21 cellular contexts compared by ENCODE assay signal in genomic region chr12:124503305-124503704, GRCh38.
A peak's percentile ranks its signal among the peaks of the same experiment; 100 is the strongest.
DNase-seq lines count a peak whose midpoint lies in the region; ATAC-seq, FAIRE-seq and TF ChIP-seq lines count a peak whose summit lies in the region.
"Had no signal": no experiment of that assay in that cellular context is flagged by ENCODE, and none has a peak within 500 bp of the region (broad histone marks: within the 10 kb centered on the region; RNA-seq: fewer than 3 reads in every experiment).

No MANE protein-coding gene starts in this region.

- peaks cover 91% of the 10 kb centered on the region for H3K4me1 Mint-ChIP-seq in GM23338
- H3K4me1 Mint-ChIP-seq in T-helper 17 cell, result peaks cover 41% of the 10 kb centered on the region

- H3F3A ChIP-seq in GM23338 (replicated peaks; ENCODE audit: low read depth), result peaks cover 8% of the 10 kb centered on the region; the same call in 1 of the 2 replicates

- H4K20me1 ChIP-seq in GM23338 (replicated peaks; ENCODE audit: insufficient read depth) (peaks cover 13% of the 10 kb centered on the region; the same call in 1 of the 2 replicates), K562 (replicated peaks; ENCODE audit: control insufficient read depth, insufficient read depth, low read length) (peaks cover 60% of the 10 kb centered on the region)

- H3K36me3 Mint-ChIP-seq in GM23338 (ENCODE audit: low read depth) (peaks cover 13% of the 10 kb centered on the region; the same call in 2 of the 3 replicates), T-helper 17 cell (ENCODE audit: low read depth) (peaks cover 6% of the 10 kb centered on the region)

- H2AFZ ChIP-seq in GM23338 (no peak overlapping the region), K562 (ENCODE audit: low read depth, low read length) (no peak overlapping the region)

- in situ Hi-C loops in K562 (cut with MboI), result no loop called here

- CTCF ChIA-PET in K562 (lab: Yijun Ruan, JAX; ENCODE audit: low intra/inter-chr PET ratio), result no interaction called here

- H3K4me2 ChIP-seq in GM23338 (no peak overlapping the region), K562 (ENCODE audit: insufficient read depth, low read length) (no peak overlapping the region)
- H3K4me2 ChIP-seq: BLaER1, SK-N-SH had no signal

- peaks cover 98% of the 10 kb centered on the region for H3K79me2 ChIP-seq in GM23338 (replicated peaks; ENCODE audit: insufficient read depth)
- H3K79me2 ChIP-seq in K562 (ENCODE audit: control insufficient read depth, insufficient read depth, low read length), result peaks cover 66% of the 10 kb centered on the region

- 94% methylated on average over 9 of the region's 9 CpGs for WGBS in K562 (ENCODE audit: insufficient coverage, low coverage, missing lambda C conversion rate)
- WGBS in gastroesophageal sphincter (ENCODE audit: low coverage in 1 of 2), 2 donors, result 74 to 75% methylated on average over 4 to 9 of the region's 9 CpGs
- 88 to 98% methylated on average over 9 of the region's 9 CpGs for WGBS in sigmoid colon, 2 donors

- no peaks in the 10 kb centered on the region for H3K36me3 ChIP-seq in GM23338 (ENCODE audit: insufficient read depth)
- H3K36me3 ChIP-seq in K562 (ENCODE audit: control insufficient read depth, insufficient read depth, low read length), result no peaks in the 10 kb centered on the region
- H3K36me3 ChIP-seq in gastroesophageal sphincter, result no peaks in the 10 kb centered on the region
- H3K36me3 ChIP-seq in sigmoid colon, result no peaks in the 10 kb centered on the region
- H3K36me3 ChIP-seq: HAP-1 had no signal

- peak; percentile 19 for FAIRE-seq in K562 (lab: Jason Lieb, UNC)
- FAIRE-seq: GM12892, GM18507 had no signal

- H3K9me3 ChIP-seq in K562 (replicated peaks; ENCODE audit: control insufficient read depth, insufficient read depth, low read depth, low read length) (no peaks in the 10 kb centered on the region), gastroesophageal sphincter (no peaks in the 10 kb centered on the region), sigmoid colon (no peaks in the 10 kb centered on the region), T-helper 17 cell (ENCODE audit: control insufficient read depth, low read length, poor library complexity, severe bottlenecking) (no peaks in the 10 kb centered on the region)
- H3K9me3 ChIP-seq: BLaER1, HAP-1, SK-N-SH had no signal

- ATAC-seq in GM23338 (no peak), K562 (no peak), gastroesophageal sphincter (no peak), HG03135 (IDR thresholded peaks at IDR 0.05; ENCODE audit: unreplicated experiment) (no peak), T-helper 17 cell (no peak)

- no peak for TF ChIP-seq CTCF in GM23338 (conservative IDR thresholded peaks at IDR 0.05; ENCODE audit: low read depth in 2 of 2)
- no peak for TF ChIP-seq CTCF in K562 (IDR thresholded peaks at IDR 0.05 in 2 of 3, conservative IDR thresholded peaks at IDR 0.05 in 1 of 3; ENCODE audit: insufficient read depth in 2 of 3, low read depth in 1 of 3, low read length in 3 of 3)
- TF ChIP-seq CTCF in gastroesophageal sphincter (IDR thresholded peaks at IDR 0.05), result no peak
- TF ChIP-seq CTCF in sigmoid colon (IDR thresholded peaks at IDR 0.05), result no peak

- no peak for TF ChIP-seq POLR2A in K562 (conservative IDR thresholded peaks at IDR 0.05)
- TF ChIP-seq POLR2A in gastroesophageal sphincter (IDR thresholded peaks at IDR 0.05), result no peak
- no peak for TF ChIP-seq POLR2A in sigmoid colon (IDR thresholded peaks at IDR 0.05)

- no peak overlapping the region for H3K9ac ChIP-seq in K562 (ENCODE audit: insufficient read depth in 1 of 2, low read depth in 2 of 2, low read length in 2 of 2)
- H3K9ac ChIP-seq: BLaER1, SK-N-SH had no signal

- H3K27ac Mint-ChIP-seq in GM23338 (no peak overlapping the region), T-helper 17 cell (no peak overlapping the region)

- no peaks in the 10 kb centered on the region for H3K9me1 ChIP-seq in K562 (ENCODE audit: control insufficient read depth, insufficient read depth, low read length)

- TF ChIP-seq EP300 in K562 (IDR thresholded peaks at IDR 0.05; ENCODE audit: low read length) (no peak), gastroesophageal sphincter (IDR thresholded peaks at IDR 0.05) (no peak), sigmoid colon (IDR thresholded peaks at IDR 0.05) (no peak)

- no peak overlapping the region; the same call in 2 of the 3 replicates for H3K4me3 Mint-ChIP-seq in GM23338
- H3K4me3 Mint-ChIP-seq in T-helper 17 cell, result no peak overlapping the region

- H3K27me3 Mint-ChIP-seq in GM23338 (ENCODE audit: insufficient read depth, low read depth, poor library complexity) (peaks cover 28% of the 10 kb centered on the region), T-helper 17 cell (no peaks in the 10 kb centered on the region)
- H3K27me3 Mint-ChIP-seq: CD4-positive, alpha-beta memory T cell had no signal

- peaks cover 60% of the 10 kb centered on the region for H3K4me1 ChIP-seq in GM23338 (ENCODE audit: insufficient read depth)
- peaks cover 22 to 68% of the 10 kb centered on the region in 2 experiments for H3K4me1 ChIP-seq in K562 (replicated peaks in 1 of 2; ENCODE audit: control insufficient read depth in 2 of 2, insufficient read depth in 2 of 2, low read length in 2 of 2)
- H3K4me1 ChIP-seq in gastroesophageal sphincter, result peaks cover 5 to 100% (median 87%) of the 10 kb centered on the region in 3 donors
- H3K4me1 ChIP-seq in sigmoid colon, result peaks cover 0 to 94% (median 90%) of the 10 kb centered on the region in 4 donors

- H3K9me2 ChIP-seq in GM23338 (ENCODE audit: insufficient read depth), result no peaks in the 10 kb centered on the region
- H3K9me2 ChIP-seq: SK-N-SH had no signal

- intact Hi-C loops in K562 (cut with micrococcal nuclease) (no loop called here), sigmoid colon (cut with DNase I) (no loop called here)

- no peak for DNase-seq in GM23338 (ENCODE audit: low spot score)
- no peak for DNase-seq in K562 (ENCODE audit: extremely low read depth in 1 of 4, low spot score in 3 of 4)
- no peak for DNase-seq in sigmoid colon
- DNase-seq in NCI-H2081 treated with DMSO at 0.1 percent for 48 hours (lab: John Stamatoyannopoulos, UW), result no peak
- no peak for DNase-seq in NCI-H748 (lab: John Stamatoyannopoulos, UW; ENCODE audit: unreplicated experiment)
- no peak for DNase-seq in T-helper 17 cell
- DNase-seq: CD4-positive, alpha-beta memory T cell; DMS53; EL; NCI-H1092 treated with DMSO at 0.1 percent for 48 hours; NCI-H146; NCI-H2081; NCI-H748 treated with DMSO at 0.1 percent for 48 hours; SHP77 treated with DMSO at 0.1 percent for 48 hours; SK-N-SH had no signal

- H3K27me3 ChIP-seq in GM23338 (ENCODE audit: insufficient read depth) (no peaks in the 10 kb centered on the region), K562 (ENCODE audit: control insufficient read depth in 2 of 2, insufficient read depth in 2 of 2, low read length in 2 of 2) (no peaks in the 10 kb centered on the region), gastroesophageal sphincter (no peaks in the 10 kb centered on the region), sigmoid colon (no peaks in the 10 kb centered on the region)
- H3K27me3 ChIP-seq: BLaER1 had no signal

- no TSS peak for BruUV-seq in K562 (replicated peaks; lab: Mats Ljungman, UMichigan)

- H3K4me3 ChIP-seq in GM23338 (no peak overlapping the region), K562 (no peak overlapping the region), gastroesophageal sphincter (no peak overlapping the region), sigmoid colon (no peak overlapping the region)
- H3K4me3 ChIP-seq: BLaER1, HAP-1 had no signal

- no peaks in the 10 kb centered on the region; the same call in 2 of the 3 replicates for H3K9me3 Mint-ChIP-seq in GM23338
- H3K9me3 Mint-ChIP-seq: CD4-positive, alpha-beta memory T cell had no signal

- POLR2A ChIA-PET in K562 (lab: Yijun Ruan, JAX), result no interaction called here

- no peak for TF ChIP-seq RAD21 in K562 (CRISPR knock-in tag; conservative IDR thresholded peaks at IDR 0.05 in 1 of 2, IDR thresholded peaks at IDR 0.05 in 1 of 2)

- H3K27ac ChIP-seq in GM23338 (ENCODE audit: low read depth), result peak overlapping the region; percentile 39; the same call in 1 of the 2 replicates
- no peak overlapping the region for H3K27ac ChIP-seq in K562 (ENCODE audit: extremely low read depth, low read depth, low read length)
- H3K27ac ChIP-seq in gastroesophageal sphincter, result peak overlapping the region in 3 of 4 donors; percentile 80 to 97 (median 82)
- H3K27ac ChIP-seq in sigmoid colon, result peak overlapping the region in 3 of 4 donors; percentile 73 to 81 (median 77)
- H3K27ac ChIP-seq: BLaER1 had no signal

TF ChIP-seq in GM23338, 12 proteins besides CTCF, POLR2A, EP300 and RAD21 (continues in another document):
- no peak for TF ChIP-seq EZH2 (IDR thresholded peaks at IDR 0.05; ENCODE audit: low read depth, unreplicated experiment)
- TF ChIP-seq EZH2phosphoT487 (IDR thresholded peaks at IDR 0.05; ENCODE audit: unreplicated experiment), result no peak

TF ChIP-seq in K562, 482 proteins besides CTCF, POLR2A, EP300 and RAD21:
- peak; percentile 51 to 59; a peak in 3 of 4 replicates for TF ChIP-seq KDM1A (IDR thresholded peaks at IDR 0.05)
- no peak for TF ChIP-seq KAT7 (CRISPR knock-in tag; IDR thresholded peaks at IDR 0.05; ENCODE audit: borderline replicate concordance)
- no peak for TF ChIP-seq BDP1 (IDR thresholded peaks at IDR 0.05; ENCODE audit: insufficient read depth, insufficient read length)
- TF ChIP-seq ZNF77 (CRISPR knock-in tag; IDR thresholded peaks at IDR 0.05), result no peak
- TF ChIP-seq PHTF2 (CRISPR knock-in tag; IDR thresholded peaks at IDR 0.05), result no peak
- peak in 1 of 2 experiments; percentile 55; a peak in 1 of 4 replicates for TF ChIP-seq HDAC1 (IDR thresholded peaks at IDR 0.05)
